In the genomic region with DNA sequence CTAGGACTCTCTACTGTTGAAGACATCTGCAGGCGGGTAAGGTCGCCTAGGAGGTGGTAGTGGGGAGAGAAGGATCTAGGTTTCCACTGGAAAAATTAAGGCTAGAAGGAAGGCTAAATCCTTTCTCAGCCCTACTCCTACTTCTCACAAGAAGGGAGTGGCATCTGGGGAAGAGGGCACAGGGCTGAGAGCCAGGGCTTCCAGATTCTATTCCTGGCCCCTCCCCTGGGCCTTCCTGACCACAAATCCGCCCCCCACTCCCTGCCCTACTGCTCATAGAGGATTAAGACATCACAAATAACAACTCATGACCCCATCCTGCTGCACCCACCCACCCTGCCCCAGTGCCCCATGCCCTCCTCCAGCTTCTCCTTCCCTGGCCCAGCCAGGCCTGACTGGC, we compare ENCODE assay signal across 11 cellular contexts. TPM values are rescaled to one million over a fixed set of nuclear protein-coding genes. Genes with fewer than 3 reads are reported as not detected.
A peak's percentile ranks its signal among the peaks of the same experiment; 100 is the strongest.
DNase-seq lines count a peak whose midpoint lies in the region; ATAC-seq and TF ChIP-seq lines count a peak whose summit lies in the region.
"Had no signal": no experiment of that assay in that cellular context is flagged by ENCODE, and none has a peak within 500 bp of the region (broad histone marks: within the 10 kb centered on the region; RNA-seq: fewer than 3 reads in every experiment).

No MANE protein-coding gene starts in this region.

- CTCF ChIA-PET in AG04450 (lab: Charles Lee) = interaction anchor here (1.5 to 4.5 kb wide), 2 partner anchors 18 to 47 kb away, joined by 5 to 20 read pairs; no protein-coding TSS in a partner anchor

- peaks cover 0 to 15% of the 10 kb centered on the region in 2 donors for H3K36me3 ChIP-seq in esophagus (ENCODE audit: control insufficient read depth in 2 of 2, insufficient read depth in 2 of 2, low read length in 1 of 2)
- peaks cover 12 to 30% of the 10 kb centered on the region in 2 donors for H3K36me3 ChIP-seq in neuronal stem cell (replicated peaks in 1 of 2; ENCODE audit: control insufficient read depth in 2 of 2, insufficient read depth in 2 of 2, low read length in 2 of 2)

- H3K4me1 ChIP-seq in esophagus (ENCODE audit: control insufficient read depth in 2 of 2, insufficient read depth in 2 of 2, low read length in 1 of 2) = peaks cover 7 to 35% of the 10 kb centered on the region in 2 donors
- peaks cover 10 to 20% of the 10 kb centered on the region in 2 donors for H3K4me1 ChIP-seq in neuronal stem cell (ENCODE audit: control insufficient read depth in 2 of 2, insufficient read depth in 1 of 2, low read depth in 1 of 2, low read length in 2 of 2)

- no peak overlapping the region for H2BK12ac ChIP-seq in neuronal stem cell (ENCODE audit: low read length)

- H3K4me3 ChIP-seq in AG04450 (ENCODE audit: low read depth, low read length) (peak overlapping the region; percentile 99), esophagus (ENCODE audit: low read depth in 1 of 2, low read length in 2 of 2) (peak overlapping the region; percentile 86 to 96), neuronal stem cell (ENCODE audit: low read length in 2 of 2) (peak overlapping the region; percentile 1 to 84)

- no peaks in the 10 kb centered on the region for H3K27me3 ChIP-seq in AG04450 (ENCODE audit: control insufficient read depth, insufficient read depth, low read length)
- H3K27me3 ChIP-seq in esophagus (ENCODE audit: control insufficient read depth in 1 of 2, insufficient read depth in 2 of 2, low read length in 2 of 2) = no peaks in the 10 kb centered on the region
- H3K27me3 ChIP-seq in neuronal stem cell (ENCODE audit: control insufficient read depth in 3 of 3, insufficient read depth in 3 of 3, low read depth in 1 of 3, low read length in 3 of 3) = peaks cover 0 to 24% (median 13%) of the 10 kb centered on the region in 3 experiments

- H4K91ac ChIP-seq in neuronal stem cell (ENCODE audit: low read depth, low read length, poor library complexity) = no peak overlapping the region

- no peak for DNase-seq in AG04450 (ENCODE audit: low read depth, low spot score)
- peak; percentile 36 for DNase-seq in M059J (ENCODE audit: low read depth)
- DNase-seq in neuronal stem cell (ENCODE audit: low spot score) = no peak
- DNase-seq in GM20000 (ENCODE audit: low spot score) = no peak
- DNase-seq: activated gamma-delta T cell treated with Interleukin-2 at 50 U/mL for 16 hours, NCI-H1417, T-cell had no signal

- H2BK5ac ChIP-seq in neuronal stem cell (ENCODE audit: low read length) = no peak overlapping the region

- H3K18ac ChIP-seq in neuronal stem cell (ENCODE audit: low read length) = peak overlapping the region; percentile 63

- H2BK15ac ChIP-seq in neuronal stem cell (ENCODE audit: low read length) = no peak overlapping the region

- no peak overlapping the region for H2AFZ ChIP-seq in neuronal stem cell (ENCODE audit: low read length)

- H3K4ac ChIP-seq in neuronal stem cell (ENCODE audit: low read length) = no peak overlapping the region

- no peaks in the 10 kb centered on the region for H3K79me1 ChIP-seq in neuronal stem cell (ENCODE audit: low read depth, low read length)

- no peak overlapping the region for H2BK120ac ChIP-seq in neuronal stem cell (ENCODE audit: low read depth, low read length)

- no peak overlapping the region for H2AK5ac ChIP-seq in neuronal stem cell (ENCODE audit: low read depth, low read length)

- peak overlapping the region; percentile 36 for H3K4me2 ChIP-seq in neuronal stem cell (ENCODE audit: insufficient read depth, low read length, poor library complexity, severe bottlenecking)

- no peak overlapping the region for H4K8ac ChIP-seq in neuronal stem cell (ENCODE audit: low read depth, low read length)

- 37 to 78% methylated on average over 3 of the region's 3 CpGs for WGBS in esophagus, 2 donors
- no CpG with 5 or more reads among the region's 3 CpGs for WGBS in neuronal stem cell (ENCODE audit: extremely low coverage in 2 of 2, insufficient read length in 2 of 2, insufficient replicate concordance in 1 of 2), 2 donors

- POLR2A ChIA-PET in AG04450 (lab: Yijun Ruan, JAX) = interaction anchor here (0.7 to 0.9 kb wide), 2 partner anchors 14 to 271 kb away, joined by 3 read pairs; no protein-coding TSS in a partner anchor

- H3K14ac ChIP-seq in neuronal stem cell (ENCODE audit: low read length) = no peak overlapping the region

- no peak overlapping the region for H3K9ac ChIP-seq in neuronal stem cell (ENCODE audit: low read depth, low read length, poor library complexity)

- no peak overlapping the region for H3K23ac ChIP-seq in neuronal stem cell (ENCODE audit: low read depth, low read length, poor library complexity)

- ATAC-seq in GM19023 (IDR thresholded peaks at IDR 0.05; ENCODE audit: unreplicated experiment) (no peak), HG03175 (IDR thresholded peaks at IDR 0.05; ENCODE audit: unreplicated experiment) (no peak), esophagus mucosa (no peak)
- ATAC-seq: T-cell had no signal

- TF ChIP-seq CTCF in AG04450 (IDR thresholded peaks at IDR 0.05; ENCODE audit: low read depth, low read length) (no peak), GM20000 (IDR thresholded peaks at IDR 0.05; ENCODE audit: extremely low read depth, missing control alignments) (no peak)

- H3K27ac ChIP-seq in AG04450 (ENCODE audit: low read depth, low read length) (no peak overlapping the region), esophagus (ENCODE audit: low read depth in 2 of 2, low read length in 1 of 2) (peak overlapping the region; percentile 92 to 93), neuronal stem cell (replicated peaks; ENCODE audit: low read length) (no peak overlapping the region)

- H3K9me3 ChIP-seq in AG04450 (ENCODE audit: control insufficient read depth, insufficient read depth, low read length) = peaks cover 5% of the 10 kb centered on the region; the same call in 1 of the 2 replicates
- H3K9me3 ChIP-seq in esophagus (ENCODE audit: control insufficient read depth in 2 of 2, insufficient read depth in 1 of 2, low read depth in 1 of 2, low read length in 1 of 2) = no peaks in the 10 kb centered on the region
- H3K9me3 ChIP-seq in neuronal stem cell (replicated peaks in 1 of 2; ENCODE audit: control insufficient read depth in 2 of 2, insufficient read depth in 1 of 2, low read depth in 1 of 2, low read length in 2 of 2) = no peaks in the 10 kb centered on the region

RNA-seq across cellular contexts. Expression of gene PHLDA3, which starts 2.5 kb away (rescaled TPM):
- polyA plus RNA-seq in AG04450 (2011; rRNA removed) (58.9 and 73.9 TPM in 2 replicates), esophagus (10 to 100 TPM; 40.4 to 76.9 TPM)
- 31.5 and 42.8 TPM in 2 replicates for polyA minus RNA-seq in AG04450 (2011; rRNA and poly(A)+ RNA removed)
- 7.6 and 17.3 TPM in 2 replicates for total RNA-seq in M059J (2014; rRNA removed; shearing (Covaris generic))
- polyA plus RNA-seq in neuronal stem cell (2013, experiment 1 of 2) = 12.4 TPM
- polyA plus RNA-seq in neuronal stem cell (2013, experiment 2 of 2) = 12.3 TPM
- total RNA-seq in esophagus mucosa = 78.6 TPM

RNA-seq across cellular contexts. Expression of gene CSRP1, which starts 40.4 kb away (rescaled TPM):
- 641 and 730 TPM in 2 replicates for polyA plus RNA-seq in AG04450 (2011; rRNA removed)
- 568 and 749 TPM in 2 replicates for polyA minus RNA-seq in AG04450 (2011; rRNA and poly(A)+ RNA removed)
- 565 and 854 TPM in 2 replicates for total RNA-seq in M059J (2014; rRNA removed; shearing (Covaris generic))
- polyA plus RNA-seq in esophagus = 100 to 1,000 TPM; 174 to 333 TPM
- polyA plus RNA-seq in neuronal stem cell (2013, experiment 1 of 2) = 31.8 TPM
- polyA plus RNA-seq in neuronal stem cell (2013, experiment 2 of 2) = 29.5 TPM
- total RNA-seq in esophagus mucosa = 115 TPM

RNA-seq across cellular contexts. Expression of gene TNNI1, which starts 45.0 kb away (rescaled TPM):
- polyA plus RNA-seq in AG04450 (2011; rRNA removed) = not detected in 2 replicates
- not detected in 2 replicates for polyA minus RNA-seq in AG04450 (2011; rRNA and poly(A)+ RNA removed)
- total RNA-seq in M059J (2014; rRNA removed; shearing (Covaris generic)) = not detected in 2 replicates
- polyA plus RNA-seq in esophagus = under 1 TPM; 0.02 to 0.14 TPM
- polyA plus RNA-seq in neuronal stem cell (2013, experiment 1 of 2) = 3.6 TPM
- polyA plus RNA-seq in neuronal stem cell (2013, experiment 2 of 2) = 3.4 TPM
- total RNA-seq in esophagus mucosa = not detected
- total RNA-seq: T-cell had no signal

Comparison
In these comparisons a context has a peak if more than half of its experiments do, and no peak if none do; other contexts are left out.
1. H3K27ac ChIP-seq: peak in esophagus (2 of 2); none in AG04450 (single experiment) and neuronal stem cell (single experiment).
2. H3K4me3 ChIP-seq: peak in every context shown above with its lines; median percentile 99 in AG04450; 91 in esophagus; 42 in neuronal stem cell.